ENCODE assay signal across 18 cellular contexts in genomic region chr6:135586388-135586787, GRCh38.
A peak's percentile ranks its signal among the peaks of the same experiment; 100 is the strongest.
DNase-seq lines count a peak whose midpoint lies in the region; ATAC-seq and TF ChIP-seq lines count a peak whose summit lies in the region.
"Had no signal": no experiment of that assay in that cellular context is flagged by ENCODE, and none has a peak within 500 bp of the region (broad histone marks: within the 10 kb centered on the region; RNA-seq: fewer than 3 reads in every experiment).

No MANE protein-coding gene starts in this region.

- TF ChIP-seq EP300 in stomach (IDR thresholded peaks at IDR 0.05): no peak

- no peaks in the 10 kb centered on the region for H3K9me3 ChIP-seq in stomach
- H3K9me3 ChIP-seq: HAP-1, right atrium auricular region, transverse colon had no signal

- H3K27ac Mint-ChIP-seq in activated CD4-positive, alpha-beta T cell treated with anti-CD3 and anti-CD28 coated beads for 36 hours: peak overlapping the region; percentile 74
- peak overlapping the region; percentile 78 for H3K27ac Mint-ChIP-seq in activated CD8-positive, alpha-beta T cell treated with anti-CD3 and anti-CD28 coated beads, Interleukin-2, amount 10 ng/mL, durations not matched to agents 7 days and 5 days
- peak overlapping the region; percentile 5 to 51 for H3K27ac Mint-ChIP-seq in natural killer cell treated with Interleukin-12 subunit alpha and Interleukin-12 subunit beta and Interleukin-15 and Interleukin-18, amount 100 ng/mL, for 72 hours

- H3K4me3 Mint-ChIP-seq in activated CD4-positive, alpha-beta T cell treated with anti-CD3 and anti-CD28 coated beads for 36 hours: no peak overlapping the region
- H3K4me3 Mint-ChIP-seq in activated CD8-positive, alpha-beta T cell treated with anti-CD3 and anti-CD28 coated beads, Interleukin-2, amount 10 ng/mL, durations not matched to agents 7 days and 5 days: peak overlapping the region; percentile 39
- H3K4me3 Mint-ChIP-seq in natural killer cell treated with Interleukin-12 subunit alpha and Interleukin-12 subunit beta and Interleukin-15 and Interleukin-18, amount 100 ng/mL, for 72 hours: peak overlapping the region; percentile 51

- DNase-seq in activated CD4-positive, alpha-beta T cell treated with anti-CD3 and anti-CD28 coated beads for 36 hours: no peak
- no peak for DNase-seq in activated CD4-positive, alpha-beta T cell treated with anti-CD3 and anti-CD28 coated beads, Interleukin-2, amount 50 U/mL, for 48 hours
- no peak for DNase-seq in activated CD8-positive, alpha-beta T cell treated with anti-CD3 and anti-CD28 coated beads, Interleukin-2, amount 10 ng/mL, durations not matched to agents 7 days and 5 days
- no peak for DNase-seq in natural killer cell treated with Interleukin-12 subunit alpha and Interleukin-12 subunit beta and Interleukin-15 and Interleukin-18, amount 100 ng/mL, for 72 hours (ENCODE audit: low spot score)
- no peak for DNase-seq in stomach
- DNase-seq: head of caudate nucleus, Karpas-422, NCI-H1105 treated with DMSO at 0.1 percent for 48 hours, NCI-H526, occipital lobe, SHP77 treated with DMSO at 0.1 percent for 48 hours, transverse colon had no signal

- H3K4me1 ChIP-seq in stomach: peaks cover 0 to 9% (median 0%) of the 10 kb centered on the region in 4 donors
- H3K4me1 ChIP-seq: HAP-1, right atrium auricular region, transverse colon had no signal

- peak; percentile 13 for ATAC-seq in activated CD4-positive, alpha-beta T cell treated with anti-CD3 and anti-CD28 coated beads for 36 hours
- ATAC-seq in HG02678 (IDR thresholded peaks at IDR 0.05; ENCODE audit: unreplicated experiment) (peak; percentile 23), GM21515 (IDR thresholded peaks at IDR 0.05; ENCODE audit: unreplicated experiment) (no peak), HG03521 (IDR thresholded peaks at IDR 0.05; ENCODE audit: unreplicated experiment) (no peak)
- ATAC-seq in activated CD8-positive, alpha-beta T cell treated with anti-CD3 and anti-CD28 coated beads, Interleukin-2, amount 10 ng/mL, durations not matched to agents 7 days and 5 days: peak; percentile 14
- ATAC-seq in natural killer cell treated with Interleukin-12 subunit alpha and Interleukin-12 subunit beta and Interleukin-15 and Interleukin-18, amount 100 ng/mL, for 72 hours: no peak

- H3K9me3 Mint-ChIP-seq in activated CD4-positive, alpha-beta T cell treated with anti-CD3 and anti-CD28 coated beads for 36 hours (ENCODE audit: low read depth): peaks cover 11% of the 10 kb centered on the region
- H3K9me3 Mint-ChIP-seq in activated CD8-positive, alpha-beta T cell treated with anti-CD3 and anti-CD28 coated beads, Interleukin-2, amount 10 ng/mL, durations not matched to agents 7 days and 5 days (ENCODE audit: insufficient read depth): peaks cover 34% of the 10 kb centered on the region
- no peaks in the 10 kb centered on the region for H3K9me3 Mint-ChIP-seq in natural killer cell treated with Interleukin-12 subunit alpha and Interleukin-12 subunit beta and Interleukin-15 and Interleukin-18, amount 100 ng/mL, for 72 hours

- intact Hi-C loops in activated CD4-positive, alpha-beta T cell treated with anti-CD3 and anti-CD28 coated beads for 36 hours (cut with DNase I, micrococcal nuclease): no loop called here
- intact Hi-C loops in stomach (cut with DNase I; ENCODE audit: low total_unique reads): no loop called here

- H3K4me3 ChIP-seq in stomach: no peak overlapping the region
- H3K4me3 ChIP-seq: cardiac muscle cell, HAP-1, right atrium auricular region, transverse colon had no signal

- no peaks in the 10 kb centered on the region for H3K36me3 ChIP-seq in stomach
- H3K36me3 ChIP-seq: cardiac muscle cell, HAP-1, right atrium auricular region, transverse colon had no signal

- no peak for TF ChIP-seq CTCF in stomach (IDR thresholded peaks at IDR 0.05)

- no peaks in the 10 kb centered on the region for H3K27me3 Mint-ChIP-seq in activated CD4-positive, alpha-beta T cell treated with anti-CD3 and anti-CD28 coated beads for 36 hours
- no peaks in the 10 kb centered on the region for H3K27me3 Mint-ChIP-seq in activated CD8-positive, alpha-beta T cell treated with anti-CD3 and anti-CD28 coated beads, Interleukin-2, amount 10 ng/mL, durations not matched to agents 7 days and 5 days (ENCODE audit: low read depth)
- no peaks in the 10 kb centered on the region for H3K27me3 Mint-ChIP-seq in natural killer cell treated with Interleukin-12 subunit alpha and Interleukin-12 subunit beta and Interleukin-15 and Interleukin-18, amount 100 ng/mL, for 72 hours

- peaks cover 12% of the 10 kb centered on the region for H3K36me3 Mint-ChIP-seq in activated CD4-positive, alpha-beta T cell treated with anti-CD3 and anti-CD28 coated beads for 36 hours (ENCODE audit: low read depth)
- peaks cover 59% of the 10 kb centered on the region for H3K36me3 Mint-ChIP-seq in activated CD8-positive, alpha-beta T cell treated with anti-CD3 and anti-CD28 coated beads, Interleukin-2, amount 10 ng/mL, durations not matched to agents 7 days and 5 days (ENCODE audit: low read depth)
- peaks cover 6% of the 10 kb centered on the region for H3K36me3 Mint-ChIP-seq in natural killer cell treated with Interleukin-12 subunit alpha and Interleukin-12 subunit beta and Interleukin-15 and Interleukin-18, amount 100 ng/mL, for 72 hours

- no peak for TF ChIP-seq POLR2A in stomach (IDR thresholded peaks at IDR 0.05)

- 42 to 53% (median 48%) methylated on average over 2 of the region's 2 CpGs for WGBS in stomach, 5 donors

- H3K27ac ChIP-seq in stomach: no peak overlapping the region
- H3K27ac ChIP-seq: cardiac muscle cell, right atrium auricular region, transverse colon had no signal

- peaks cover 21% of the 10 kb centered on the region for H3K4me1 Mint-ChIP-seq in activated CD4-positive, alpha-beta T cell treated with anti-CD3 and anti-CD28 coated beads for 36 hours
- H3K4me1 Mint-ChIP-seq in activated CD8-positive, alpha-beta T cell treated with anti-CD3 and anti-CD28 coated beads, Interleukin-2, amount 10 ng/mL, durations not matched to agents 7 days and 5 days (ENCODE audit: low read depth): peaks cover 47% of the 10 kb centered on the region
- H3K4me1 Mint-ChIP-seq in natural killer cell treated with Interleukin-12 subunit alpha and Interleukin-12 subunit beta and Interleukin-15 and Interleukin-18, amount 100 ng/mL, for 72 hours (ENCODE audit: low read depth in 2 of 2): peaks cover 25 to 27% of the 10 kb centered on the region in 2 donors

- no peaks in the 10 kb centered on the region for H3K27me3 ChIP-seq in stomach
- H3K27me3 ChIP-seq: cardiac muscle cell, right atrium auricular region, transverse colon had no signal

- CTCF ChIA-PET in activated CD4-positive, alpha-beta T cell treated with anti-CD3 and anti-CD28 coated beads for 36 hours (lab: Charles Lee): interaction anchor here (1.1 to 1.8 kb wide), 5 partner anchors 9 to 50 kb away, joined by 4 to 5 read pairs (median 4); no protein-coding TSS in a partner anchor
- CTCF ChIA-PET in activated CD8-positive, alpha-beta T cell treated with anti-CD3 and anti-CD28 coated beads, Interleukin-2, amount 10 ng/mL, durations not matched to agents 7 days and 5 days (lab: Charles Lee): interaction anchor here (1.0 to 1.6 kb wide), 4 partner anchors 9 to 89 kb away, joined by 5 to 12 read pairs (median 6); no protein-coding TSS in a partner anchor

- POLR2A ChIA-PET in activated CD4-positive, alpha-beta T cell treated with anti-CD3 and anti-CD28 coated beads for 36 hours (lab: Charles Lee): interaction anchor here (1.1 to 1.2 kb wide), 2 partner anchors 9 to 13 kb away, joined by 3 to 6 read pairs; no protein-coding TSS in a partner anchor
- POLR2A ChIA-PET in activated CD8-positive, alpha-beta T cell treated with anti-CD3 and anti-CD28 coated beads, Interleukin-2, amount 10 ng/mL, durations not matched to agents 7 days and 5 days (lab: Charles Lee): no interaction called here

Comparison
In these comparisons a context has a peak if more than half of its experiments do, and no peak if none do; other contexts are left out.
1. ATAC-seq: peak in activated CD4-positive, alpha-beta T cell treated with anti-CD3 and anti-CD28 coated beads for 36 hours (single experiment), HG02678 (single experiment) and activated CD8-positive, alpha-beta T cell treated with anti-CD3 and anti-CD28 coated beads, Interleukin-2, amount 10 ng/mL, durations not matched to agents 7 days and 5 days (single experiment); none in natural killer cell treated with Interleukin-12 subunit alpha and Interleukin-12 subunit beta and Interleukin-15 and Interleukin-18, amount 100 ng/mL, for 72 hours (0 of 2), GM21515 (single experiment) and HG03521 (single experiment).
2. H3K27ac Mint-ChIP-seq: peak in every context shown above with its lines; median percentile 78 in activated CD8-positive, alpha-beta T cell treated with anti-CD3 and anti-CD28 coated beads, Interleukin-2, amount 10 ng/mL, durations not matched to agents 7 days and 5 days; 74 in activated CD4-positive, alpha-beta T cell treated with anti-CD3 and anti-CD28 coated beads for 36 hours; 28 in natural killer cell treated with Interleukin-12 subunit alpha and Interleukin-12 subunit beta and Interleukin-15 and Interleukin-18, amount 100 ng/mL, for 72 hours.